Comparison of ENCODE assay signal across 27 cellular contexts in the genomic region with DNA sequence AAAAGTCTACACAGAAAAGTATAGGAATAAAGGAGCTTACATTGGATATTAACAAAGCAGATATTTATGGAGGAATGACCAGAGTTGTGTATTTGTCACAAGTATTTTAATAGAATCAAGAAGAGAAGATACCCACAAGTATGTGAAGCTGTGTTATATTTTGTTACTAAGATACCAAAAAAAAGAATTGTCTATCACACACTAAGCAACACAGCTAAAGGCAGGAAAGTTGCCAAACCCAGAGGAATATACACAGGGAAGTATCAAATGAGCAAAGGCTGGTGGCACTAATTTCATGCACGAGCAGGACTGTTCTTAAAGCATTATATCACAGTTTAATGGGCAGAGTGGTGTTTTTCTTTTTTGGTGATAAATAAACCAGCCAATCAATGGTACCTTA.
"Had no signal": no experiment of that assay in that cellular context is flagged by ENCODE, and none has a peak within 500 bp of the region (broad histone marks: within the 10 kb centered on the region; RNA-seq: fewer than 3 reads in every experiment).

No MANE protein-coding gene starts in this region.

- H3K36me3 ChIP-seq: adrenal gland, brain microvascular endothelial cell, heart right ventricle, left ventricle myocardium inferior, neutrophil, ovary, right lobe of liver, upper lobe of left lung, vagina had no signal

- FAIRE-seq: islet of Langerhans had no signal

- DNase-seq: activated CD4-positive, alpha-beta T cell treated with anti-CD3 and anti-CD28 coated beads, Interleukin-2, amount 50 U/mL, for 1 hour; activated CD8-positive, alpha-beta T cell treated with anti-CD3 and anti-CD28 coated beads for 36 hours; activated T-cell treated with anti-CD3 and anti-CD28 coated beads, Interleukin-2, amount 50 U/mL, for 4 hours; adrenal gland; aorta; brain microvascular endothelial cell; foreskin melanocyte; heart right ventricle; left ventricle myocardium inferior; naive B cell; nephron progenitor cell; ovary; right lobe of liver; stimulated activated CD4-positive, alpha-beta T cell treated with anti-CD3 and anti-CD28 coated beads, Interleukin-4, amount 100 ng/mL, for 24 hours; T-helper 17 cell; upper lobe of left lung had no signal

- H3K4me1 Mint-ChIP-seq: activated T-helper 17 cell treated with anti-CD3 and anti-CD28 coated beads, Interleukin-2, amount 50 U/mL, for 72 hours; naive B cell; stimulated activated effector memory CD8-positive, alpha-beta T cell treated with anti-CD3 and anti-CD28 coated beads, Interleukin-12 subunit alpha, Interleukin-12 subunit beta, amount 100 ng/mL, for 72 hours; T-helper 17 cell had no signal

- H3K27me3 ChIP-seq: adrenal gland, brain microvascular endothelial cell, heart right ventricle, neutrophil, ovary, right lobe of liver, upper lobe of left lung, vagina had no signal

- H3K27ac Mint-ChIP-seq: activated CD8-positive, alpha-beta T cell treated with anti-CD3 and anti-CD28 coated beads for 36 hours; activated naive CD4-positive, alpha-beta T cell treated with anti-CD3 and anti-CD28 coated beads, Interleukin-2, amount 50 U/mL, for 72 hours; activated T-helper 17 cell treated with anti-CD3 and anti-CD28 coated beads, Interleukin-2, amount 50 U/mL, for 72 hours; naive B cell; nephron progenitor cell; progenitor cell of endocrine pancreas; stimulated activated effector memory CD8-positive, alpha-beta T cell treated with anti-CD3 and anti-CD28 coated beads, Interleukin-12 subunit alpha, Interleukin-12 subunit beta, amount 100 ng/mL, for 72 hours; stimulated activated naive CD8-positive, alpha-beta T cell treated with anti-CD3 and anti-CD28 coated beads, Interleukin-15, Interleukin-2, amounts not matched to agents 100 ng/mL and 50 ng/mL, for 24 hours; T-helper 17 cell; WTC11 had no signal

- H3K9me3 ChIP-seq: adrenal gland, neutrophil, ovary, right lobe of liver, upper lobe of left lung, vagina had no signal

- H3K27me3 Mint-ChIP-seq: progenitor cell of endocrine pancreas had no signal

- H3K36me3 Mint-ChIP-seq: activated naive CD4-positive, alpha-beta T cell treated with anti-CD3 and anti-CD28 coated beads, Interleukin-2, amount 50 U/mL, for 72 hours; naive B cell; stimulated activated effector memory CD8-positive, alpha-beta T cell treated with anti-CD3 and anti-CD28 coated beads, Interleukin-12 subunit alpha, Interleukin-12 subunit beta, amount 100 ng/mL, for 72 hours had no signal

- H3K9me3 Mint-ChIP-seq: activated CD8-positive, alpha-beta T cell treated with anti-CD3 and anti-CD28 coated beads for 36 hours; activated naive CD4-positive, alpha-beta T cell treated with anti-CD3 and anti-CD28 coated beads, Interleukin-2, amount 50 U/mL, for 72 hours; nephron progenitor cell; stimulated activated effector memory CD8-positive, alpha-beta T cell treated with anti-CD3 and anti-CD28 coated beads, Interleukin-12 subunit alpha, Interleukin-12 subunit beta, amount 100 ng/mL, for 72 hours had no signal

- H3K27ac ChIP-seq: adrenal gland, heart right ventricle, left ventricle myocardium inferior, neutrophil, ovary, right lobe of liver, upper lobe of left lung, vagina had no signal

- ATAC-seq: activated CD8-positive, alpha-beta T cell treated with anti-CD3 and anti-CD28 coated beads for 36 hours; activated T-cell treated with anti-CD3 and anti-CD28 coated beads, Interleukin-2, amount 50 U/mL, for 4 hours; heart right ventricle; right lobe of liver; T-helper 17 cell; WTC11 had no signal

- H3K4me1 ChIP-seq: adrenal gland, left ventricle myocardium inferior, right lobe of liver had no signal

- H3K4me3 ChIP-seq: adrenal gland, heart right ventricle, left ventricle myocardium inferior, lung, ovary, right lobe of liver, skin epidermis, upper lobe of left lung, vagina had no signal

- H3K4me3 Mint-ChIP-seq: activated CD8-positive, alpha-beta T cell treated with anti-CD3 and anti-CD28 coated beads for 36 hours; activated T-cell treated with anti-CD3 and anti-CD28 coated beads, Interleukin-2, amount 50 U/mL, for 4 hours; activated T-helper 17 cell treated with anti-CD3 and anti-CD28 coated beads, Interleukin-2, amount 50 U/mL, for 72 hours; naive B cell; nephron progenitor cell; stimulated activated effector memory CD8-positive, alpha-beta T cell treated with anti-CD3 and anti-CD28 coated beads, Interleukin-12 subunit alpha, Interleukin-12 subunit beta, amount 100 ng/mL, for 72 hours; stimulated activated naive CD8-positive, alpha-beta T cell treated with anti-CD3 and anti-CD28 coated beads, Interleukin-15, Interleukin-2, amounts not matched to agents 100 ng/mL and 50 ng/mL, for 24 hours; T-helper 17 cell; WTC11 had no signal
